In the genomic region with DNA sequence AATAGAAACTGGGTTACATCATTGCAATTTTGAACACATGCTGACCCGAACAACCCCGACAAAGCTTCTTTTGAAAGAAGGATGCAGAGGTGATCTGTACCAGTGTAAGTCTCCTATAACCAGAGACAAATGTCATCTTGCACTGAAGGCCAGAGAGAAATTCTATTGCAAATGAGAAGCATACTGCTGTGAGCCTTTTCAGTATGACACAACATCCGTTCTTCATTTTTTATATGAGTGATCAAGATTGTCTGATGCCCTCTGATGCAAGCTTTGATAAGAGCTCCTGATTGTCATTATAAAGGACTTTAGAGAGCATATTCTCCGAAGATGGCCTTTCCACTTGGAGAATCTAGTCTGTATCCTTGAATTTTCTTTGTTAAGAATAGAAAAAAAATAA, we compare ENCODE assay signal across 2 cellular contexts.
TF ChIP-seq lines count a peak whose summit lies in the region.

No MANE protein-coding gene starts in this region.

TF ChIP-seq in SK-N-SH, 30 proteins besides CTCF, POLR2A, EP300 and RAD21 (continued from another document and continues in another):
- TF ChIP-seq, protein P1, sequence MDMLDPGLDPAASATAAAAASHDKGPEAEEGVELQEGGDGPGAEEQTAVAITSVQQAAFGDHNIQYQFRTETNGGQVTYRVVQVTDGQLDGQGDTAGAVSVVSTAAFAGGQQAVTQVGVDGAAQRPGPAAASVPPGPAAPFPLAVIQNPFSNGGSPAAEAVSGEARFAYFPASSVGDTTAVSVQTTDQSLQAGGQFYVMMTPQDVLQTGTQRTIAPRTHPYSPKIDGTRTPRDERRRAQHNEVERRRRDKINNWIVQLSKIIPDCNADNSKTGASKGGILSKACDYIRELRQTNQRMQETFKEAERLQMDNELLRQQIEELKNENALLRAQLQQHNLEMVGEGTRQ (IDR thresholded peaks at IDR 0.05; ENCODE audit: borderline replicate concordance, low read depth, low read length): no peak
- peak; percentile 3; the same call in 1 of the 2 replicates for TF ChIP-seq FOSL2 (IDR thresholded peaks at IDR 0.05; ENCODE audit: borderline replicate concordance, low read depth)
- TF ChIP-seq FOXM1 (IDR thresholded peaks at IDR 0.05; ENCODE audit: low read depth): no peak
- peak; percentile 43 for TF ChIP-seq JUND (IDR thresholded peaks at IDR 0.05)
- TF ChIP-seq TEAD4 (IDR thresholded peaks at IDR 0.05; ENCODE audit: borderline replicate concordance, insufficient read depth): no peak
- TF ChIP-seq RCOR1 (IDR thresholded peaks at IDR 0.05; ENCODE audit: low read length): no peak
- TF ChIP-seq TCF12 (IDR thresholded peaks at IDR 0.05): peak; percentile 50
- TF ChIP-seq EZH2phosphoT487 (IDR thresholded peaks at IDR 0.05; ENCODE audit: borderline replicate concordance, low read depth): no peak
- no peak for TF ChIP-seq GABPA (IDR thresholded peaks at IDR 0.05; ENCODE audit: low read depth)
- TF ChIP-seq, protein P2, sequence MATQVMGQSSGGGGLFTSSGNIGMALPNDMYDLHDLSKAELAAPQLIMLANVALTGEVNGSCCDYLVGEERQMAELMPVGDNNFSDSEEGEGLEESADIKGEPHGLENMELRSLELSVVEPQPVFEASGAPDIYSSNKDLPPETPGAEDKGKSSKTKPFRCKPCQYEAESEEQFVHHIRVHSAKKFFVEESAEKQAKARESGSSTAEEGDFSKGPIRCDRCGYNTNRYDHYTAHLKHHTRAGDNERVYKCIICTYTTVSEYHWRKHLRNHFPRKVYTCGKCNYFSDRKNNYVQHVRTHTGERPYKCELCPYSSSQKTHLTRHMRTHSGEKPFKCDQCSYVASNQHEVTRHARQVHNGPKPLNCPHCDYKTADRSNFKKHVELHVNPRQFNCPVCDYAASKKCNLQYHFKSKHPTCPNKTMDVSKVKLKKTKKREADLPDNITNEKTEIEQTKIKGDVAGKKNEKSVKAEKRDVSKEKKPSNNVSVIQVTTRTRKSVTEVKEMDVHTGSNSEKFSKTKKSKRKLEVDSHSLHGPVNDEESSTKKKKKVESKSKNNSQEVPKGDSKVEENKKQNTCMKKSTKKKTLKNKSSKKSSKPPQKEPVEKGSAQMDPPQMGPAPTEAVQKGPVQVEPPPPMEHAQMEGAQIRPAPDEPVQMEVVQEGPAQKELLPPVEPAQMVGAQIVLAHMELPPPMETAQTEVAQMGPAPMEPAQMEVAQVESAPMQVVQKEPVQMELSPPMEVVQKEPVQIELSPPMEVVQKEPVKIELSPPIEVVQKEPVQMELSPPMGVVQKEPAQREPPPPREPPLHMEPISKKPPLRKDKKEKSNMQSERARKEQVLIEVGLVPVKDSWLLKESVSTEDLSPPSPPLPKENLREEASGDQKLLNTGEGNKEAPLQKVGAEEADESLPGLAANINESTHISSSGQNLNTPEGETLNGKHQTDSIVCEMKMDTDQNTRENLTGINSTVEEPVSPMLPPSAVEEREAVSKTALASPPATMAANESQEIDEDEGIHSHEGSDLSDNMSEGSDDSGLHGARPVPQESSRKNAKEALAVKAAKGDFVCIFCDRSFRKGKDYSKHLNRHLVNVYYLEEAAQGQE (IDR thresholded peaks at IDR 0.05; ENCODE audit: low read depth, low read length): no peak
- TF ChIP-seq, protein P3, sequence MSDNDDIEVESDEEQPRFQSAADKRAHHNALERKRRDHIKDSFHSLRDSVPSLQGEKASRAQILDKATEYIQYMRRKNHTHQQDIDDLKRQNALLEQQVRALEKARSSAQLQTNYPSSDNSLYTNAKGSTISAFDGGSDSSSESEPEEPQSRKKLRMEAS (IDR thresholded peaks at IDR 0.05; ENCODE audit: low read depth): no peak
- no peak for TF ChIP-seq YY1 (IDR thresholded peaks at IDR 0.05; ENCODE audit: low read depth)
- TF ChIP-seq, protein P4, sequence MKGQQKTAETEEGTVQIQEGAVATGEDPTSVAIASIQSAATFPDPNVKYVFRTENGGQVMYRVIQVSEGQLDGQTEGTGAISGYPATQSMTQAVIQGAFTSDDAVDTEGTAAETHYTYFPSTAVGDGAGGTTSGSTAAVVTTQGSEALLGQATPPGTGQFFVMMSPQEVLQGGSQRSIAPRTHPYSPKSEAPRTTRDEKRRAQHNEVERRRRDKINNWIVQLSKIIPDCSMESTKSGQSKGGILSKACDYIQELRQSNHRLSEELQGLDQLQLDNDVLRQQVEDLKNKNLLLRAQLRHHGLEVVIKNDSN (IDR thresholded peaks at IDR 0.05; ENCODE audit: borderline replicate concordance, low read depth): no peak
- no peak for TF ChIP-seq RXRA (IDR thresholded peaks at IDR 0.05; ENCODE audit: borderline replicate concordance, low read depth)
- no peak for TF ChIP-seq RFX5 (IDR thresholded peaks at IDR 0.05; ENCODE audit: low read length)
- TF ChIP-seq FOXJ3 (CRISPR knock-in tag; IDR thresholded peaks at IDR 0.05): no peak
- TF ChIP-seq, protein P5, sequence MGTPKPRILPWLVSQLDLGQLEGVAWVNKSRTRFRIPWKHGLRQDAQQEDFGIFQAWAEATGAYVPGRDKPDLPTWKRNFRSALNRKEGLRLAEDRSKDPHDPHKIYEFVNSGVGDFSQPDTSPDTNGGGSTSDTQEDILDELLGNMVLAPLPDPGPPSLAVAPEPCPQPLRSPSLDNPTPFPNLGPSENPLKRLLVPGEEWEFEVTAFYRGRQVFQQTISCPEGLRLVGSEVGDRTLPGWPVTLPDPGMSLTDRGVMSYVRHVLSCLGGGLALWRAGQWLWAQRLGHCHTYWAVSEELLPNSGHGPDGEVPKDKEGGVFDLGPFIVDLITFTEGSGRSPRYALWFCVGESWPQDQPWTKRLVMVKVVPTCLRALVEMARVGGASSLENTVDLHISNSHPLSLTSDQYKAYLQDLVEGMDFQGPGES (IDR thresholded peaks at IDR 0.05; ENCODE audit: low read depth, low read length): no peak
- TF ChIP-seq MXI1 (IDR thresholded peaks at IDR 0.05; ENCODE audit: low read depth, low read length): no peak
- TF ChIP-seq POLR2AphosphoS5 (IDR thresholded peaks at IDR 0.05; ENCODE audit: low read depth, low read length): no peak
- no peak for TF ChIP-seq SMC3 (IDR thresholded peaks at IDR 0.05; ENCODE audit: low read depth, low read length)
- TF ChIP-seq, protein P6, sequence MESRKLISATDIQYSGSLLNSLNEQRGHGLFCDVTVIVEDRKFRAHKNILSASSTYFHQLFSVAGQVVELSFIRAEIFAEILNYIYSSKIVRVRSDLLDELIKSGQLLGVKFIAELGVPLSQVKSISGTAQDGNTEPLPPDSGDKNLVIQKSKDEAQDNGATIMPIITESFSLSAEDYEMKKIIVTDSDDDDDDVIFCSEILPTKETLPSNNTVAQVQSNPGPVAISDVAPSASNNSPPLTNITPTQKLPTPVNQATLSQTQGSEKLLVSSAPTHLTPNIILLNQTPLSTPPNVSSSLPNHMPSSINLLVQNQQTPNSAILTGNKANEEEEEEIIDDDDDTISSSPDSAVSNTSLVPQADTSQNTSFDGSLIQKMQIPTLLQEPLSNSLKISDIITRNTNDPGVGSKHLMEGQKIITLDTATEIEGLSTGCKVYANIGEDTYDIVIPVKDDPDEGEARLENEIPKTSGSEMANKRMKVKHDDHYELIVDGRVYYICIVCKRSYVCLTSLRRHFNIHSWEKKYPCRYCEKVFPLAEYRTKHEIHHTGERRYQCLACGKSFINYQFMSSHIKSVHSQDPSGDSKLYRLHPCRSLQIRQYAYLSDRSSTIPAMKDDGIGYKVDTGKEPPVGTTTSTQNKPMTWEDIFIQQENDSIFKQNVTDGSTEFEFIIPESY (IDR thresholded peaks at IDR 0.05; ENCODE audit: borderline replicate concordance, low read depth): no peak

TF ChIP-seq in GM12878, 131 proteins besides CTCF, POLR2A, EP300 and RAD21 (continued from another document):
- TF ChIP-seq, protein P6 (IDR thresholded peaks at IDR 0.05): no peak
